11 cellular contexts compared by ENCODE assay signal in genomic region chr15:49560045-49560444, GRCh38.
"Had no signal": no experiment of that assay in that cellular context is flagged by ENCODE, and none has a peak within 500 bp of the region (broad histone marks: within the 10 kb centered on the region; RNA-seq: fewer than 3 reads in every experiment).

No MANE protein-coding gene starts in this region.

- H2AFZ ChIP-seq: GM23248, GM23338 had no signal

- H3K36me3 ChIP-seq: HAP-1 had no signal

- FAIRE-seq: H1, H54 had no signal

- DNase-seq: GM23248, GOT3, H7, H9, HCEC 1CT, HFFc6 had no signal

- ATAC-seq: GM23338, HCT116 had no signal

- H3K4me2 ChIP-seq: GM23338 had no signal

- H3K9ac ChIP-seq: GM23248 had no signal

- H3K4me3 ChIP-seq: GM23248, GM23338, HAP-1 had no signal

- H3K27ac ChIP-seq: GM23248 had no signal
